14 cellular contexts compared by ENCODE assay signal in the genomic region with DNA sequence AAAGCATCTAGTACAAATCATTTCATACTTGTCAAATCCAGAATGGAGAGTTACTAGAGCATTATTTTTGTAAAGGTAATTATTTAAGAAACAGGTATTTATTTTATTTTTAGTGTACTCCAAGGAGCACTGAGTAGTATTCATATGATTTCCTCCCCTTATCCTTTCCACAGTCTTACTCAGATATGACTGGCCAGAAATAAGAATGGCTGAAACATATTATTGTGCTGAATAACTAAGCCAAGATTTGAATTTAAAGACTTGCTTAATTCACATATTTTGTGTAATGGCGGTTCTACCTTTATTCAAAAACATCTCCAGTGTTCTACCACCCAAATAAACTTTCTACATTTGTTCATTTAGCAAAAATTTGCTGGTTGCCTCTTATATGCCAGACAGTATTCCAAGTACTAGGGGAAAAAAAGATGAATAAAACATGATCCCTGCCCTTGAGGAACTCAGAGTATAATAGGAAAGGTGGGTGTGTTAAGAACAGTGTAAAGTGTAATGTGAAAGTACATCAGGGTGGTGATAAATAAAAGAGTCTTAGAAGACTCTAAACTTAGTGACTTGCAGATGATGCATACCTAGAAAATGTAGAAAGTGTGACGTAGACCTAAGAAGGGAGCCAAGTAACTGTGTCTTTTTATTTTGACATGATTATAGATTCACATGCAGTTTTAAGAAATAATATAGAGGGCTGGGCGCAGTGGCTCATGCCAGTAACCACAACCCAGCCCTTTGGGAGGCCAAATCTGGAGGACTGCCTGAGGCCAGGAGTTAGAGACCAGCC.
A peak's percentile ranks its signal among the peaks of the same experiment; 100 is the strongest.
DNase-seq lines count a peak whose midpoint lies in the region; ATAC-seq and TF ChIP-seq lines count a peak whose summit lies in the region.
"Had no signal": no experiment of that assay in that cellular context is flagged by ENCODE, and none has a peak within 500 bp of the region (broad histone marks: within the 10 kb centered on the region; RNA-seq: fewer than 3 reads in every experiment).

No MANE protein-coding gene starts in this region.

- H3K27ac Mint-ChIP-seq in HFFc6 (peak overlapping the region; percentile 76), activated B cell treated with CpG ODN at 0.5 μM for 24 hours (peak overlapping the region; percentile 60)
- H3K27ac Mint-ChIP-seq: CD8-positive, alpha-beta T cell had no signal

- H3K4me1 Mint-ChIP-seq in HFFc6 (ENCODE audit: low read depth), result peaks cover 43% of the 10 kb centered on the region
- peaks cover 28% of the 10 kb centered on the region for H3K4me1 Mint-ChIP-seq in activated B cell treated with CpG ODN at 0.5 μM for 24 hours

- H3K9me2 ChIP-seq in MM.1S (replicated peaks; ENCODE audit: insufficient read depth, low read length), result no peaks in the 10 kb centered on the region

- no peaks in the 10 kb centered on the region for H3K27me3 ChIP-seq in fibroblast of lung (ENCODE audit: control insufficient read depth, insufficient read depth, low read length)
- H3K27me3 ChIP-seq in MM.1S (replicated peaks; ENCODE audit: insufficient read depth, low read length), result no peaks in the 10 kb centered on the region

- H3K9me3 Mint-ChIP-seq in HFFc6 (no peaks in the 10 kb centered on the region), activated B cell treated with CpG ODN at 0.5 μM for 24 hours (peaks cover 2% of the 10 kb centered on the region)
- H3K9me3 Mint-ChIP-seq: CD8-positive, alpha-beta T cell had no signal

- peak; percentile 71 for DNase-seq in HFFc6
- DNase-seq in activated B cell treated with CpG ODN at 0.5 μM for 24 hours, result no peak
- DNase-seq in fibroblast of lung (ENCODE audit: low read depth in 2 of 2), result peak; percentile 53 to 88
- DNase-seq in stromal cell of bone marrow (ENCODE audit: low read depth), result peak; percentile 54
- DNase-seq in MM.1S, result no peak
- DNase-seq in GOT3 (lab: John Stamatoyannopoulos, UW), result no peak
- DNase-seq: CD8-positive, alpha-beta T cell; mucosa of descending colon; NCI-H1105 treated with DMSO at 0.1 percent for 48 hours; NCI-H82; stimulated activated CD4-positive, alpha-beta T cell treated with anti-CD3 and anti-CD28 coated beads, Interleukin-4, amount 100 ng/mL, for 4 hours had no signal

- no peaks in the 10 kb centered on the region for H4K20me1 ChIP-seq in fibroblast of lung (ENCODE audit: control insufficient read depth, extremely low read depth, insufficient read depth, low read length)
- no peaks in the 10 kb centered on the region for H4K20me1 ChIP-seq in MM.1S (ENCODE audit: insufficient read depth, low read length)

- H3K4me3 ChIP-seq in fibroblast of lung (replicated peaks in 1 of 4; ENCODE audit: control extremely low read depth in 1 of 4, insufficient read depth in 1 of 4, low read depth in 3 of 4, low read length in 4 of 4) (no peak overlapping the region), MM.1S (ENCODE audit: low read length) (no peak overlapping the region)
- H3K4me3 ChIP-seq: mucosa of descending colon had no signal

- H3K36me3 Mint-ChIP-seq in HFFc6 (ENCODE audit: low read depth), result peaks cover 6% of the 10 kb centered on the region; the same call in 1 of the 2 replicates
- H3K36me3 Mint-ChIP-seq in activated B cell treated with CpG ODN at 0.5 μM for 24 hours (ENCODE audit: low read depth), result peaks cover 53% of the 10 kb centered on the region

- H3K79me2 ChIP-seq in fibroblast of lung (ENCODE audit: control insufficient read depth, insufficient read depth, low read length), result no peaks in the 10 kb centered on the region
- H3K79me2 ChIP-seq in MM.1S (ENCODE audit: low read length), result no peaks in the 10 kb centered on the region

- POLR2A ChIA-PET in activated B cell treated with CpG ODN at 0.5 μM for 24 hours (lab: Charles Lee), result interaction anchor here (0.6 kb wide), 2 partner anchors 96 to 216 kb away, joined by 3 to 4 read pairs; no protein-coding TSS in a partner anchor

- H3F3A ChIP-seq in MM.1S (ENCODE audit: insufficient read depth, low read length), result no peaks in the 10 kb centered on the region

- no peak overlapping the region for H3K9ac ChIP-seq in fibroblast of lung (ENCODE audit: insufficient read depth, low read length)
- no peak overlapping the region for H3K9ac ChIP-seq in MM.1S (ENCODE audit: low read length)

- H3K4me2 ChIP-seq in fibroblast of lung (ENCODE audit: extremely low read depth, insufficient read depth, low read length) (no peak overlapping the region), MM.1S (ENCODE audit: low read depth, low read length) (no peak overlapping the region)

- H3K9me3 ChIP-seq in fibroblast of lung (ENCODE audit: control insufficient read depth, insufficient read depth, low read depth, low read length), result no peaks in the 10 kb centered on the region
- no peaks in the 10 kb centered on the region for H3K9me3 ChIP-seq in MM.1S (replicated peaks; ENCODE audit: insufficient read depth, low read length)
- H3K9me3 ChIP-seq: mucosa of descending colon had no signal

- H2AFZ ChIP-seq in fibroblast of lung (ENCODE audit: low read length) (no peak overlapping the region), MM.1S (ENCODE audit: low read length) (no peak overlapping the region)

- H3K36me3 ChIP-seq in fibroblast of lung (ENCODE audit: control insufficient read depth, insufficient read depth, low read length) (no peaks in the 10 kb centered on the region), MM.1S (replicated peaks; ENCODE audit: insufficient read depth, low read length) (no peaks in the 10 kb centered on the region)

- H3K4me3 Mint-ChIP-seq in HFFc6 (peak overlapping the region; percentile 60), activated B cell treated with CpG ODN at 0.5 μM for 24 hours (no peak overlapping the region)
- H3K4me3 Mint-ChIP-seq: CD8-positive, alpha-beta T cell had no signal

- TF ChIP-seq CTCF in HFFc6 (IDR thresholded peaks at IDR 0.05) (no peak), activated B cell treated with CpG ODN at 0.5 μM for 24 hours (IDR thresholded peaks at IDR 0.05) (no peak), fibroblast of lung (conservative IDR thresholded peaks at IDR 0.05 in 1 of 2, IDR thresholded peaks at IDR 0.05 in 1 of 2; ENCODE audit: low read depth in 1 of 2, low read length in 2 of 2) (no peak), MM.1S (IDR thresholded peaks at IDR 0.05; ENCODE audit: low read length) (no peak)

- no peaks in the 10 kb centered on the region for H3K27me3 Mint-ChIP-seq in HFFc6 (ENCODE audit: insufficient read depth)
- H3K27me3 Mint-ChIP-seq in activated B cell treated with CpG ODN at 0.5 μM for 24 hours, result no peaks in the 10 kb centered on the region

- no peak overlapping the region for H3K27ac ChIP-seq in fibroblast of lung (ENCODE audit: insufficient read depth, low read length)
- no peak overlapping the region for H3K27ac ChIP-seq in MM.1S (ENCODE audit: low read length)

- no peak for ATAC-seq in activated B cell treated with CpG ODN at 0.5 μM for 24 hours (ENCODE audit: low read depth)
- ATAC-seq in HG03039 (IDR thresholded peaks at IDR 0.05; ENCODE audit: unreplicated experiment), result no peak
- ATAC-seq: activated CD4-positive, CD25-positive, alpha-beta regulatory T cell treated with anti-CD3 and anti-CD28 coated beads, Interleukin-2, amount 50 U/mL, for 24 hours; CD8-positive, alpha-beta T cell; left lobe of liver; mucosa of descending colon had no signal

- CTCF ChIA-PET in activated B cell treated with CpG ODN at 0.5 μM for 24 hours (lab: Charles Lee), result interaction anchor here (2.2 kb wide), 1 partner anchor 439 kb away, joined by 6 read pairs; no protein-coding TSS in a partner anchor

- intact Hi-C loops in activated B cell treated with CpG ODN at 0.5 μM for 24 hours (cut with micrococcal nuclease), result no loop called here

- H3K4me1 ChIP-seq in fibroblast of lung (ENCODE audit: control insufficient read depth, extremely low read depth, insufficient read depth, low read length) (no peaks in the 10 kb centered on the region), MM.1S (ENCODE audit: low read length) (no peaks in the 10 kb centered on the region)

Comparison
In these comparisons a context has a peak if more than half of its experiments do, and no peak if none do; other contexts are left out.
1. DNase-seq: peak in HFFc6 (single experiment), fibroblast of lung (2 of 2) and stromal cell of bone marrow (single experiment); none in activated B cell treated with CpG ODN at 0.5 μM for 24 hours (single experiment), MM.1S (single experiment) and GOT3 (single experiment).